ENCODE assay signal across 29 cellular contexts in the genomic region with DNA sequence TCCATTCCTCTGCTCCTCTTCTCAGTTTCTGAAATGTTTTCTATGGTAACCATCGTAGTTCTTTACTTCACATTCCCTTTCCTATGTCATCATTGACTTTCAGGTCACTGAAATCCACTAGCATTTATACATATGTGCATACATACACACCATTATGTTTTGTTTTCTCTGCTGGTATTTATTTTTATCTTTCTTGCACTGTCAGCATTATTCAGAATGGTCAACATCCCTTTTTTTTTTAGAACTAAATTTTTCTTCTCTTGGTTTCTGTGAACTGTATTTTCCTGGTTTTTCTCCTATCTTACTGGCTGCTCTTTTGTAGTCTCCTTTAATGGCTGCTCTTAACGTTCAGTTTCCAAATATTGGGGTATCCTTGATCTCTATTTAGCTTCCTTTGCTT.
"Had no signal": no experiment of that assay in that cellular context is flagged by ENCODE, and none has a peak within 500 bp of the region (broad histone marks: within the 10 kb centered on the region; RNA-seq: fewer than 3 reads in every experiment).

No MANE protein-coding gene starts in this region.

- H3K4me3 Mint-ChIP-seq: effector memory CD8-positive, alpha-beta T cell; immature natural killer cell; natural killer cell; neural progenitor cell; stimulated activated memory B cell treated with anti-CD40 and anti-IgM and Interleukin-4, amounts not matched to agents 10 μg/mL and 1 μg/mL and 100 μg/mL, for 72 hours; type B pancreatic cell had no signal

- DNase-seq: effector memory CD8-positive, alpha-beta T cell; erythroblast; esophagus squamous epithelium; foreskin melanocyte; glutamatergic neuron; heart right ventricle; hippocampal formation; immature natural killer cell; islet precursor cell; kidney glomerular epithelial cell; left colon; left ventricle myocardium inferior; lower lobe of right lung; natural killer cell; sigmoid colon; stimulated activated CD4-positive, alpha-beta T cell treated with anti-CD3 and anti-CD28 coated beads, Interleukin-2, amount 100 ng/mL, for 24 hours; stimulated activated CD4-positive, alpha-beta T cell treated with anti-CD3 and anti-CD28 coated beads, Interleukin-4, amount 100 ng/mL, for 24 hours; stimulated activated naive CD8-positive, alpha-beta T cell treated with anti-CD3 and anti-CD28 coated beads, Interleukin-15, Interleukin-2, amounts not matched to agents 100 U/mL and 50 U/mL, for 24 hours; substantia nigra; testis; tibial artery had no signal

- H3K27me3 Mint-ChIP-seq: effector memory CD8-positive, alpha-beta T cell; stimulated activated memory B cell treated with anti-CD40 and anti-IgM and Interleukin-4, amounts not matched to agents 10 μg/mL and 1 μg/mL and 100 μg/mL, for 72 hours; type B pancreatic cell had no signal

- H3K9me3 ChIP-seq: esophagus squamous epithelium, heart right ventricle, left ventricle myocardium inferior, lower lobe of right lung, prostate gland, right atrium auricular region, sigmoid colon, testis, tibial artery had no signal

- H3K9me3 Mint-ChIP-seq: effector memory CD8-positive, alpha-beta T cell; immature natural killer cell; natural killer cell; neural progenitor cell; stimulated activated memory B cell treated with anti-CD40 and anti-IgM and Interleukin-4, amounts not matched to agents 10 μg/mL and 1 μg/mL and 100 μg/mL, for 72 hours; type B pancreatic cell had no signal

- H3K27ac ChIP-seq: coronary artery, esophagus squamous epithelium, heart right ventricle, left ventricle myocardium inferior, lower lobe of right lung, neural progenitor cell, parathyroid adenoma, prostate gland, right atrium auricular region, sigmoid colon, testis, tibial artery had no signal

- H3K36me3 Mint-ChIP-seq: natural killer cell had no signal

- H3K4me3 ChIP-seq: coronary artery, esophagus squamous epithelium, heart right ventricle, left ventricle myocardium inferior, lower lobe of right lung, neural progenitor cell, prostate gland, right atrium auricular region, sigmoid colon, testis, tibial artery had no signal

- H3K4me1 ChIP-seq: esophagus squamous epithelium, lower lobe of right lung, prostate gland, right atrium auricular region, sigmoid colon, testis, tibial artery had no signal

- H3K4me2 ChIP-seq: neural progenitor cell had no signal

- H3K27ac Mint-ChIP-seq: effector memory CD8-positive, alpha-beta T cell; neural progenitor cell; stimulated activated memory B cell treated with anti-CD40 and anti-IgM and Interleukin-4, amounts not matched to agents 10 μg/mL and 1 μg/mL and 100 μg/mL, for 72 hours; type B pancreatic cell had no signal

- FAIRE-seq: endometrium had no signal

- H3K4me1 Mint-ChIP-seq: stimulated activated memory B cell treated with anti-CD40 and anti-IgM and Interleukin-4, amounts not matched to agents 10 μg/mL and 1 μg/mL and 100 μg/mL, for 72 hours had no signal

- H3K27me3 ChIP-seq: esophagus squamous epithelium, heart right ventricle, neural progenitor cell, right atrium auricular region, sigmoid colon, testis, tibial artery had no signal

- H3K9ac ChIP-seq: neural progenitor cell, parathyroid adenoma had no signal

- H2AFZ ChIP-seq: neural progenitor cell, parathyroid adenoma had no signal

- ATAC-seq: effector memory CD8-positive, alpha-beta T cell; heart right ventricle; left colon; lower lobe of right lung; natural killer cell; stimulated activated memory B cell treated with anti-CD40 and anti-IgM and Interleukin-4, amounts not matched to agents 10 μg/mL and 1 μg/mL and 100 μg/mL, for 72 hours; stimulated activated naive CD8-positive, alpha-beta T cell treated with anti-CD3 and anti-CD28 coated beads, Interleukin-15, Interleukin-2, amounts not matched to agents 100 U/mL and 50 U/mL, for 24 hours had no signal

- H3K36me3 ChIP-seq: neural progenitor cell had no signal
